Comparison of ENCODE assay signal across 9 cellular contexts in genomic region chr15:52180851-52181450, GRCh38. TPM values are rescaled to one million over a fixed set of nuclear protein-coding genes. Genes with fewer than 3 reads are reported as not detected.
DNase-seq lines count a peak whose midpoint lies in the region; ATAC-seq, FAIRE-seq and TF ChIP-seq lines count a peak whose summit lies in the region.
"Had no signal": no experiment of that assay in that cellular context is flagged by ENCODE, and none has a peak within 500 bp of the region (broad histone marks: within the 10 kb centered on the region; RNA-seq: fewer than 3 reads in every experiment).

No MANE protein-coding gene starts in this region.

- no peak for TF ChIP-seq CTCF in keratinocyte (optimal IDR thresholded peaks at IDR 0.05 in 1 of 3, IDR thresholded peaks at IDR 0.05 in 1 of 3, conservative IDR thresholded peaks at IDR 0.05 in 1 of 3; ENCODE audit: extremely low read depth in 1 of 3, insufficient read depth in 2 of 3, low read length in 3 of 3)
- TF ChIP-seq CTCF in testis (IDR thresholded peaks at IDR 0.05): no peak
- TF ChIP-seq CTCF in A673 (conservative IDR thresholded peaks at IDR 0.05; ENCODE audit: low read depth, low read length): no peak

- H3K9me3 ChIP-seq in keratinocyte (ENCODE audit: control insufficient read depth, low read depth, low read length): no peaks in the 10 kb centered on the region
- no peaks in the 10 kb centered on the region for H3K9me3 ChIP-seq in testis
- H3K9me3 ChIP-seq in A673 (ENCODE audit: low read depth, low read length, poor library complexity, severe bottlenecking): no peaks in the 10 kb centered on the region

- POLR2A ChIA-PET in A673 (lab: Charles Lee; ENCODE audit: low non-redundant PET): no interaction called here

- peaks cover 11% of the 10 kb centered on the region for H3K4me1 ChIP-seq in keratinocyte (ENCODE audit: control insufficient read depth, extremely low read depth, insufficient read depth, low read length)
- H3K4me1 ChIP-seq in testis: peaks cover 38% of the 10 kb centered on the region
- no peaks in the 10 kb centered on the region for H3K4me1 ChIP-seq in A673 (ENCODE audit: insufficient read depth, low read length, poor library complexity, severe bottlenecking)

- no peaks in the 10 kb centered on the region for H3K27me3 ChIP-seq in keratinocyte (ENCODE audit: control insufficient read depth, extremely low read depth, insufficient read depth, low read length)
- no peaks in the 10 kb centered on the region for H3K27me3 ChIP-seq in testis
- no peaks in the 10 kb centered on the region for H3K27me3 ChIP-seq in A673 (replicated peaks; ENCODE audit: insufficient read depth, low read depth, low read length, poor library complexity)

- 43 to 63% methylated on average over 10 of the region's 10 CpGs for WGBS in testis, 2 donors

- no peak for TF ChIP-seq POLR2A in testis (IDR thresholded peaks at IDR 0.05)

- H3K4me2 ChIP-seq in keratinocyte (ENCODE audit: control insufficient read depth, extremely low read depth, insufficient read depth, low read depth, low read length): peak overlapping the region; percentile 85

- DNase-seq in activated T-cell treated with anti-CD3 and anti-CD28 coated beads, Interleukin-2, amount 50 U/mL, for 4 hours: no peak
- DNase-seq in activated T-cell treated with anti-CD3 and anti-CD28 coated beads, Interleukin-2, amount 50 U/mL, for 1 hour: no peak
- DNase-seq in activated naive CD4-positive, alpha-beta T cell treated with anti-CD3 and anti-CD28 coated beads, Interleukin-2, amount 50 U/mL, for 72 hours (ENCODE audit: low spot score in 2 of 2): no peak
- no peak for DNase-seq in keratinocyte (ENCODE audit: low read depth, low spot score)
- no peak for DNase-seq in testis
- DNase-seq in A673 (ENCODE audit: low spot score): no peak
- DNase-seq in substantia nigra (lab: John Stamatoyannopoulos, UW): no peak
- DNase-seq: SHP77 treated with DMSO at 0.1 percent for 48 hours had no signal

- dilution Hi-C loops in keratinocyte (cut with MboI; ENCODE audit: extremely low pct_ligation_motif_present, low sequenced_read_pairs): no loop called here

- no TSS peak for BruUV-seq in A673 (replicated peaks; lab: Mats Ljungman, UMichigan)

- no peaks in the 10 kb centered on the region for H3K9me1 ChIP-seq in keratinocyte (ENCODE audit: control insufficient read depth, extremely low read depth, insufficient read depth, low read length)

- CTCF ChIA-PET in A673 (lab: Charles Lee): no interaction called here

- peaks cover 29% of the 10 kb centered on the region for H3K4me1 Mint-ChIP-seq in activated T-cell treated with anti-CD3 and anti-CD28 coated beads, Interleukin-2, amount 50 U/mL, for 4 hours (ENCODE audit: low read depth)

- H3K27me3 Mint-ChIP-seq in activated T-cell treated with anti-CD3 and anti-CD28 coated beads, Interleukin-2, amount 50 U/mL, for 4 hours (ENCODE audit: low read depth): no peaks in the 10 kb centered on the region

- intact Hi-C loops in testis (cut with DNase I; ENCODE audit: low total_unique reads) (no loop called here), A673 (cut with micrococcal nuclease; ENCODE audit: unreplicated experiment) (loop anchor here (5.0 kb wide), 1 partner anchor 46 kb away; no protein-coding TSS in a partner anchor)

- H3K36me3 Mint-ChIP-seq in activated T-cell treated with anti-CD3 and anti-CD28 coated beads, Interleukin-2, amount 50 U/mL, for 4 hours (ENCODE audit: insufficient read depth): no peaks in the 10 kb centered on the region
- no peaks in the 10 kb centered on the region for H3K36me3 Mint-ChIP-seq in activated naive CD4-positive, alpha-beta T cell treated with anti-CD3 and anti-CD28 coated beads, Interleukin-2, amount 50 U/mL, for 72 hours

- H3K27ac Mint-ChIP-seq in activated naive CD4-positive, alpha-beta T cell treated with anti-CD3 and anti-CD28 coated beads, Interleukin-2, amount 50 U/mL, for 72 hours: peak overlapping the region; percentile 25 to 87

- ATAC-seq in activated T-cell treated with anti-CD3 and anti-CD28 coated beads, Interleukin-2, amount 50 U/mL, for 4 hours: no peak
- no peak for ATAC-seq in activated naive CD4-positive, alpha-beta T cell treated with anti-CD3 and anti-CD28 coated beads, Interleukin-2, amount 50 U/mL, for 72 hours
- no peak for ATAC-seq in HG03196 (IDR thresholded peaks at IDR 0.05; ENCODE audit: unreplicated experiment)

- H3K36me3 ChIP-seq in keratinocyte (ENCODE audit: control insufficient read depth in 2 of 2, extremely low read depth in 1 of 2, insufficient read depth in 2 of 2, low read length in 2 of 2): no peaks in the 10 kb centered on the region
- H3K36me3 ChIP-seq in testis (ENCODE audit: low read depth, missing control alignments): no peaks in the 10 kb centered on the region
- H3K36me3 ChIP-seq in A673 (ENCODE audit: insufficient read depth, low read length, poor library complexity, severe bottlenecking): no peaks in the 10 kb centered on the region

- H3K4me3 Mint-ChIP-seq in activated T-cell treated with anti-CD3 and anti-CD28 coated beads, Interleukin-2, amount 50 U/mL, for 4 hours: peak overlapping the region; percentile 84

- H2AFZ ChIP-seq in keratinocyte (ENCODE audit: control insufficient read depth, low read length): peak overlapping the region; percentile 30

- H3K79me2 ChIP-seq in keratinocyte (ENCODE audit: control insufficient read depth, insufficient read depth, low read length): peaks cover 12% of the 10 kb centered on the region

- H3K9me3 Mint-ChIP-seq in activated T-cell treated with anti-CD3 and anti-CD28 coated beads, Interleukin-2, amount 50 U/mL, for 4 hours: no peaks in the 10 kb centered on the region
- no peaks in the 10 kb centered on the region for H3K9me3 Mint-ChIP-seq in activated naive CD4-positive, alpha-beta T cell treated with anti-CD3 and anti-CD28 coated beads, Interleukin-2, amount 50 U/mL, for 72 hours

- H3K9ac ChIP-seq in keratinocyte (ENCODE audit: control insufficient read depth, extremely low read depth, insufficient read depth, low read length): no peak overlapping the region

- no peaks in the 10 kb centered on the region for H4K20me1 ChIP-seq in keratinocyte (ENCODE audit: control insufficient read depth, extremely low read depth, insufficient read depth, low read length)

- FAIRE-seq in keratinocyte (lab: Jason Lieb, UNC): no peak

- H3K27ac ChIP-seq in keratinocyte (ENCODE audit: control insufficient read depth, insufficient read depth, low read length): no peak overlapping the region
- peak overlapping the region; percentile 92 to 98 for H3K27ac ChIP-seq in testis
- H3K27ac ChIP-seq in A673 (ENCODE audit: low read depth, low read length, poor library complexity, severe bottlenecking): no peak overlapping the region
- H3K27ac ChIP-seq in substantia nigra (ENCODE audit: low read depth, low read length, poor library complexity, severe bottlenecking): no peak overlapping the region

- peak overlapping the region in 1 of 3 experiments; percentile 73 for H3K4me3 ChIP-seq in keratinocyte (ENCODE audit: control insufficient read depth in 2 of 3, extremely low read depth in 1 of 3, insufficient read depth in 2 of 3, low read depth in 1 of 3, low read length in 3 of 3)
- H3K4me3 ChIP-seq in testis: peak overlapping the region in 1 of 2 donors; percentile 70
- no peak overlapping the region for H3K4me3 ChIP-seq in A673 (ENCODE audit: low read depth, low read length, poor library complexity, severe bottlenecking)

RNA-seq across cellular contexts. Expression of gene GNB5, which starts 10.2 kb away (rescaled TPM):
- total RNA-seq in activated T-cell treated with anti-CD3 and anti-CD28 coated beads, Interleukin-2, amount 50 U/mL, for 4 hours: 10 to 100 TPM in 1 of 3 donors, 1 to 10 TPM in 2; 9.0 to 12.8 (median 10.0) TPM
- 10 to 100 TPM; 20.5 to 24.1 TPM for total RNA-seq in activated naive CD4-positive, alpha-beta T cell treated with anti-CD3 and anti-CD28 coated beads, Interleukin-2, amount 50 U/mL, for 72 hours
- polyA plus RNA-seq in keratinocyte (23.7 to 30.8 TPM (median 25.8 TPM) in 3 replicates), testis (ENCODE audit: insufficient read depth, low read depth, low replicate concordance) (37.1 TPM)
- 14.3 TPM for polyA plus RNA-seq in keratinocyte (2011; ENCODE audit: low read depth)
- 29.8 and 30.4 TPM in 2 replicates for polyA plus RNA-seq in keratinocyte (2011; cell fraction: cytosol; rRNA removed)
- 23.2 and 24.9 TPM in 2 replicates for polyA plus RNA-seq in keratinocyte (2011; cell fraction: nucleus; rRNA removed)
- 14.5 and 28.4 TPM in 2 replicates for polyA plus RNA-seq in keratinocyte (2012; ENCODE audit: low replicate concordance)
- 11.7 to 32.5 TPM (median 25.8 TPM) in 3 replicates for polyA minus RNA-seq in keratinocyte
- polyA minus RNA-seq in keratinocyte (2011; cell fraction: cytosol; rRNA and poly(A)+ RNA removed): 27.4 TPM
- polyA minus RNA-seq in keratinocyte (2011; cell fraction: nucleus; rRNA and poly(A)+ RNA removed): 13.1 and 21.9 TPM in 2 replicates
- total RNA-seq in testis (10 to 100 TPM; 65.4 to 82.3 TPM), A673 (2021) (22.8 and 23.3 TPM in 2 replicates)

Comparison
In these comparisons a context has a peak if more than half of its experiments do, and no peak if none do; other contexts are left out.
1. H3K27ac ChIP-seq: peak in testis (2 of 2); none in keratinocyte (single experiment), A673 (single experiment) and substantia nigra (single experiment).